Comparison of ENCODE assay signal across 1 cellular context in genomic region chr21:28818663-28819278, GRCh38.
TF ChIP-seq lines count a peak whose summit lies in the region.

No MANE protein-coding gene starts in this region.

TF ChIP-seq in HepG2, 621 proteins besides CTCF, POLR2A, EP300 and RAD21 (continued from another document):
- TF ChIP-seq ZBTB37 (CRISPR knock-in tag; IDR thresholded peaks at IDR 0.05) (no peak), ZNF232 (CRISPR knock-in tag; IDR thresholded peaks at IDR 0.05; ENCODE audit: borderline replicate concordance) (no peak)
TF ChIP-seq in HepG2: peak in this region for 0.
